Comparison of ENCODE assay signal across 1 cellular context in genomic region chr2:104856086-104856972, GRCh38.
TF ChIP-seq lines count a peak whose summit lies in the region.

No MANE protein-coding gene starts in this region.

TF ChIP-seq in WTC11, 78 proteins besides CTCF, POLR2A, EP300 and RAD21 (continued from another document):
- TF ChIP-seq ZNF281 (CRISPR knock-in tag; IDR thresholded peaks at IDR 0.05) (no peak), ZBTB43 (CRISPR knock-in tag; IDR thresholded peaks at IDR 0.05) (no peak), FOXK1 (CRISPR knock-in tag; IDR thresholded peaks at IDR 0.05) (peak; percentile 15; the same call in 1 of the 2 replicates), ERG (CRISPR knock-in tag; IDR thresholded peaks at IDR 0.05) (no peak), EMX1 (CRISPR knock-in tag; IDR thresholded peaks at IDR 0.05) (no peak), NFATC4 (CRISPR knock-in tag; IDR thresholded peaks at IDR 0.05) (no peak), FOXP4 (CRISPR knock-in tag; IDR thresholded peaks at IDR 0.05) (no peak), ATF2 (CRISPR knock-in tag; IDR thresholded peaks at IDR 0.05; ENCODE audit: borderline replicate concordance, low read depth) (no peak), OVOL2 (CRISPR knock-in tag; IDR thresholded peaks at IDR 0.05; ENCODE audit: borderline replicate concordance) (no peak), CREM (CRISPR knock-in tag; IDR thresholded peaks at IDR 0.05) (no peak), PREB (CRISPR knock-in tag; IDR thresholded peaks at IDR 0.05; ENCODE audit: borderline replicate concordance) (no peak), PRRX2 (CRISPR knock-in tag; IDR thresholded peaks at IDR 0.05) (no peak), NFYB (CRISPR knock-in tag; conservative IDR thresholded peaks at IDR 0.05; ENCODE audit: low read depth) (no peak), SOX15 (CRISPR knock-in tag; IDR thresholded peaks at IDR 0.05) (no peak), GTF2I (CRISPR knock-in tag; conservative IDR thresholded peaks at IDR 0.05) (no peak), SMAD3 (CRISPR knock-in tag; IDR thresholded peaks at IDR 0.05; ENCODE audit: borderline replicate concordance) (no peak)
